1 cellular context compared by ENCODE assay signal in the genomic region with DNA sequence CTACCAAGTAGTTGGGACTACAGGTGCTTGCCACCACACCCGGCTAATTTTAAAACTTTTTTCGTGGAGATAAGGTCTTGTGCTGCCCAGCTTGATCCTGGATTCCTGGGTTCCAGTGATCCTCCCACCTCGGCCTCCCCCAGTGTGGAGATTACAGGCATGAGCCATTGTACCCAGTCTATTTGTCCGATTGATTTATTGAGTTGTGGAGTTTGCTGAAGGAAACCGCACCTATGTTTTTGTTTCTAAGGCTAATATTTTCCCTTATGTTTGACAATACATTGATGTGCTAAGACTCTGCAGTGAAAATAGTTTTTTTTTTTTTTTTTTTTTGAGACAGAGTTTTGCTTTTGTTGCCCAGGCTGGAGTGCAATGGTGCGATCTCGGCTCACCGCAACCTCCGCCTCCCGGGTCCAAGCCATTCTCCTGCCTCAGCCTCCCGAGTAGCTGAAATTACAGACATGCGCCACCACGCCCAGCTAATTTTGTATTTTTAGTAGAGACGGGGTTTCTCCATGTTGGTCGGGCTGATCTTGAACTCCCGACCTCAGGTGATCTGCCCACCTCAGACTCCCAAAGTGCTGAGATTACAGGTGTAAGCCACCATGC. TPM values are rescaled to one million over a fixed set of nuclear protein-coding genes. Genes with fewer than 3 reads are reported as not detected.
"Had no signal": no experiment of that assay in that cellular context is flagged by ENCODE, and none has a peak within 500 bp of the region (broad histone marks: within the 10 kb centered on the region; RNA-seq: fewer than 3 reads in every experiment).

No MANE protein-coding gene starts in this region.

RNA-seq across cellular contexts. Expression of gene MARVELD2, which starts 57.7 kb away (rescaled TPM):
- total RNA-seq: G401 had no signal
